In the genomic region with DNA sequence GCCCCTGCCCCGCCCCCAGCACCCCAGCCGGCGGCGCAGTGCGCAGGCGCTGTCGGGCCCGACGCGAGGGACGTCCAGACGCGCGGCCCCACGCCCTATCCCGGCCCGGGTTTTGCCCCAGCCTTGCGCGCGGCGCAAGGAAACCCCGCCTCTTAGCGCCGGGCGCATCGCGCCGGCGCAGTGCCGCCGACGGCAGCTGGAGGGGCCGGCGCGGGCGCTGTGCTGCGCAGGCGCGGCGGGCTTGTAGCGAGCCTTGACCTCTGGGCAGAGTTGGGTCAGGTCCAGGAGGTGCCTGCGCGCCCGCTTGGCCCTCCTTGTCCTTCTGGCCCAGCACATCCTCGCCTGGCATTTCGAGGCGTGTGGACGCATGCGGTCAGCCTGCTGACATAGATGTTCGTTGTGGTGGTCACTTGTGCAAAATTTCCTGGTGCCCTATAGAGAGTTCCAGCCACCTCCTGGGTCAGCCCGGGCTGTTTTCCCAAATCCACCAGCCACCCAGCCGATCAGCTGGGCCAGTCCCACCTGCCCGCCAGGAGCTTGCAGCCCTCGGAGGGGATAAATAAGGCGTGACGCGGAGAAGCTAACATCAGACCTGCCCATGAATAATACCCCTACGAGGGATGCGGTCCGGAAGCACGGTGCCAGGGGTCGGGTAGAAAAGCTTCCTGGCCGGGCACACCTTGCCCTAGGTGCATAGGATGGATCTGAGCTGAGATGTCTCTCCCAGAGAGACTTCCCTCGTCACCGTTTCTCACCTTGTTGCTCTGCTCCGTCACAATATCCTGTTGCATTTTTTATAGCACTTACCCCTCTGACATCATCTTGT, we compare ENCODE assay signal across 8 cellular contexts. TPM values are rescaled to one million over a fixed set of nuclear protein-coding genes. Genes with fewer than 3 reads are reported as not detected.
DNase-seq lines count a peak whose midpoint lies in the region; ATAC-seq and TF ChIP-seq lines count a peak whose summit lies in the region.

No MANE protein-coding gene starts in this region.

- POLR2A ChIA-PET in AG04450 (lab: Yijun Ruan, JAX) (interaction anchor here (1.3 to 4.4 kb wide), 2 partner anchors 11 to 152 kb away, joined by 4 to 24 read pairs; a partner anchor contains a TSS), WTC11 (lab: Charles Lee) (interaction anchor here (1.9 kb wide), 1 partner anchor 11 kb away, joined by 5 read pairs; a partner anchor contains a TSS)

- DNase-seq in AG04450 (ENCODE audit: low read depth, low spot score) (peak; percentile 73), NCI-H2227 (lab: John Stamatoyannopoulos, UW; ENCODE audit: unreplicated experiment) (peak; percentile 96), WTC11 (ENCODE audit: low spot score) (peak; percentile 91), cardiac fibroblast (ENCODE audit: low read depth in 2 of 2) (peak; percentile 92 to 95), islet precursor cell (peak; percentile 95)
- peak; percentile 85 to 88 for DNase-seq in stimulated activated CD4-positive, alpha-beta T cell treated with anti-CD3 and anti-CD28 coated beads, Interleukin-12 subunit alpha, Interleukin-12 subunit beta, amount 100 ng/mL, for 24 hours (ENCODE audit: low read depth in 2 of 2)

- H3K27ac ChIP-seq in AG04450 (ENCODE audit: low read depth, low read length), result no peak overlapping the region

- peaks cover 2% of the 10 kb centered on the region; the same call in 1 of the 2 replicates for H3K9me3 ChIP-seq in AG04450 (ENCODE audit: control insufficient read depth, insufficient read depth, low read length)

- CTCF ChIA-PET in AG04450 (lab: Charles Lee), result interaction anchor here (1.7 kb wide), 2 partner anchors 12 to 45 kb away, joined by 4 to 5 read pairs; no protein-coding TSS in a partner anchor
- CTCF ChIA-PET in WTC11 (lab: Charles Lee), result interaction anchor here (0.8 to 2.7 kb wide), 7 partner anchors 70 to 561 kb away, joined by 3 to 6 read pairs (median 4); no protein-coding TSS in a partner anchor

- H3K4me3 Mint-ChIP-seq in WTC11, result peak overlapping the region; percentile 82

- H3K4me3 ChIP-seq in AG04450 (ENCODE audit: low read depth, low read length) (peak overlapping the region; percentile 84), cardiac fibroblast (replicated peaks in 1 of 2; ENCODE audit: low read depth in 2 of 2, low read length in 2 of 2) (peak overlapping the region; percentile 83 to 85)

- ATAC-seq in GM18907 (IDR thresholded peaks at IDR 0.05; ENCODE audit: unreplicated experiment) (peak; percentile 90), HG03135 (IDR thresholded peaks at IDR 0.05; ENCODE audit: unreplicated experiment) (peak; percentile 94), WTC11 (peak; percentile 98)

- H3K4me1 Mint-ChIP-seq in WTC11, result peaks cover 20% of the 10 kb centered on the region

- no peak overlapping the region for H3K27ac Mint-ChIP-seq in WTC11

- H3K27me3 ChIP-seq in AG04450 (ENCODE audit: control insufficient read depth, insufficient read depth, low read length), result no peaks in the 10 kb centered on the region

- H3K36me3 Mint-ChIP-seq in WTC11, result peaks cover 12% of the 10 kb centered on the region

- TF ChIP-seq CTCF in AG04450 (IDR thresholded peaks at IDR 0.05; ENCODE audit: low read depth, low read length) (no peak), WTC11 (IDR thresholded peaks at IDR 0.05) (no peak), cardiac fibroblast (IDR thresholded peaks at IDR 0.05; ENCODE audit: low read depth, low read length) (no peak)

- no peaks in the 10 kb centered on the region for H3K9me3 Mint-ChIP-seq in WTC11

- H3K27me3 Mint-ChIP-seq in WTC11 (ENCODE audit: low read depth), result peaks cover 21% of the 10 kb centered on the region

TF ChIP-seq in WTC11, 78 proteins besides CTCF, POLR2A, EP300 and RAD21:
- TF ChIP-seq, protein P1, sequence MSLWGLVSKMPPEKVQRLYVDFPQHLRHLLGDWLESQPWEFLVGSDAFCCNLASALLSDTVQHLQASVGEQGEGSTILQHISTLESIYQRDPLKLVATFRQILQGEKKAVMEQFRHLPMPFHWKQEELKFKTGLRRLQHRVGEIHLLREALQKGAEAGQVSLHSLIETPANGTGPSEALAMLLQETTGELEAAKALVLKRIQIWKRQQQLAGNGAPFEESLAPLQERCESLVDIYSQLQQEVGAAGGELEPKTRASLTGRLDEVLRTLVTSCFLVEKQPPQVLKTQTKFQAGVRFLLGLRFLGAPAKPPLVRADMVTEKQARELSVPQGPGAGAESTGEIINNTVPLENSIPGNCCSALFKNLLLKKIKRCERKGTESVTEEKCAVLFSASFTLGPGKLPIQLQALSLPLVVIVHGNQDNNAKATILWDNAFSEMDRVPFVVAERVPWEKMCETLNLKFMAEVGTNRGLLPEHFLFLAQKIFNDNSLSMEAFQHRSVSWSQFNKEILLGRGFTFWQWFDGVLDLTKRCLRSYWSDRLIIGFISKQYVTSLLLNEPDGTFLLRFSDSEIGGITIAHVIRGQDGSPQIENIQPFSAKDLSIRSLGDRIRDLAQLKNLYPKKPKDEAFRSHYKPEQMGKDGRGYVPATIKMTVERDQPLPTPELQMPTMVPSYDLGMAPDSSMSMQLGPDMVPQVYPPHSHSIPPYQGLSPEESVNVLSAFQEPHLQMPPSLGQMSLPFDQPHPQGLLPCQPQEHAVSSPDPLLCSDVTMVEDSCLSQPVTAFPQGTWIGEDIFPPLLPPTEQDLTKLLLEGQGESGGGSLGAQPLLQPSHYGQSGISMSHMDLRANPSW (CRISPR knock-in tag; conservative IDR thresholded peaks at IDR 0.05; ENCODE audit: low read depth), result no peak
- TF ChIP-seq, protein P2, sequence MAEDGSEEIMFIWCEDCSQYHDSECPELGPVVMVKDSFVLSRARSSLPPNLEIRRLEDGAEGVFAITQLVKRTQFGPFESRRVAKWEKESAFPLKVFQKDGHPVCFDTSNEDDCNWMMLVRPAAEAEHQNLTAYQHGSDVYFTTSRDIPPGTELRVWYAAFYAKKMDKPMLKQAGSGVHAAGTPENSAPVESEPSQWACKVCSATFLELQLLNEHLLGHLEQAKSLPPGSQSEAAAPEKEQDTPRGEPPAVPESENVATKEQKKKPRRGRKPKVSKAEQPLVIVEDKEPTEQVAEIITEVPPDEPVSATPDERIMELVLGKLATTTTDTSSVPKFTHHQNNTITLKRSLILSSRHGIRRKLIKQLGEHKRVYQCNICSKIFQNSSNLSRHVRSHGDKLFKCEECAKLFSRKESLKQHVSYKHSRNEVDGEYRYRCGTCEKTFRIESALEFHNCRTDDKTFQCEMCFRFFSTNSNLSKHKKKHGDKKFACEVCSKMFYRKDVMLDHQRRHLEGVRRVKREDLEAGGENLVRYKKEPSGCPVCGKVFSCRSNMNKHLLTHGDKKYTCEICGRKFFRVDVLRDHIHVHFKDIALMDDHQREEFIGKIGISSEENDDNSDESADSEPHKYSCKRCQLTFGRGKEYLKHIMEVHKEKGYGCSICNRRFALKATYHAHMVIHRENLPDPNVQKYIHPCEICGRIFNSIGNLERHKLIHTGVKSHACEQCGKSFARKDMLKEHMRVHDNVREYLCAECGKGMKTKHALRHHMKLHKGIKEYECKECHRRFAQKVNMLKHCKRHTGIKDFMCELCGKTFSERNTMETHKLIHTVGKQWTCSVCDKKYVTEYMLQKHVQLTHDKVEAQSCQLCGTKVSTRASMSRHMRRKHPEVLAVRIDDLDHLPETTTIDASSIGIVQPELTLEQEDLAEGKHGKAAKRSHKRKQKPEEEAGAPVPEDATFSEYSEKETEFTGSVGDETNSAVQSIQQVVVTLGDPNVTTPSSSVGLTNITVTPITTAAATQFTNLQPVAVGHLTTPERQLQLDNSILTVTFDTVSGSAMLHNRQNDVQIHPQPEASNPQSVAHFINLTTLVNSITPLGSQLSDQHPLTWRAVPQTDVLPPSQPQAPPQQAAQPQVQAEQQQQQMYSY (CRISPR knock-in tag; IDR thresholded peaks at IDR 0.05), result peak; percentile 97
- TF ChIP-seq, protein P3, sequence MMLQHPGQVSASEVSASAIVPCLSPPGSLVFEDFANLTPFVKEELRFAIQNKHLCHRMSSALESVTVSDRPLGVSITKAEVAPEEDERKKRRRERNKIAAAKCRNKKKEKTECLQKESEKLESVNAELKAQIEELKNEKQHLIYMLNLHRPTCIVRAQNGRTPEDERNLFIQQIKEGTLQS (CRISPR knock-in tag; conservative IDR thresholded peaks at IDR 0.05), result no peak
- TF ChIP-seq, protein P4, sequence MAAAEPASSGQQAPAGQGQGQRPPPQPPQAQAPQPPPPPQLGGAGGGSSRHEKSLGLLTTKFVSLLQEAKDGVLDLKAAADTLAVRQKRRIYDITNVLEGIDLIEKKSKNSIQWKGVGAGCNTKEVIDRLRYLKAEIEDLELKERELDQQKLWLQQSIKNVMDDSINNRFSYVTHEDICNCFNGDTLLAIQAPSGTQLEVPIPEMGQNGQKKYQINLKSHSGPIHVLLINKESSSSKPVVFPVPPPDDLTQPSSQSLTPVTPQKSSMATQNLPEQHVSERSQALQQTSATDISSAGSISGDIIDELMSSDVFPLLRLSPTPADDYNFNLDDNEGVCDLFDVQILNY (CRISPR knock-in tag; IDR thresholded peaks at IDR 0.05), result 0 out of 2 replicates have a peak, but pooled peaks have one; percentile 22
TF ChIP-seq in WTC11: peak in this region for 2.

RNA-seq across cellular contexts. Expression of a gene that starts 0.4 kb away (rescaled TPM):
- 51.7 and 58.2 TPM in 2 replicates for polyA plus RNA-seq in AG04450 (2011; rRNA removed)
- 50.3 and 58.5 TPM in 2 replicates for polyA minus RNA-seq in AG04450 (2011; rRNA and poly(A)+ RNA removed)
- 46.9 to 48.7 TPM (median 47.0 TPM) in 3 replicates for total RNA-seq in WTC11 (2021)

RNA-seq across cellular contexts. Expression of a gene that starts 10.9 kb away (rescaled TPM):
- 70.8 and 84.3 TPM in 2 replicates for polyA plus RNA-seq in AG04450 (2011; rRNA removed)
- polyA minus RNA-seq in AG04450 (2011; rRNA and poly(A)+ RNA removed), result 9.6 and 11.4 TPM in 2 replicates
- 41.1 to 44.8 TPM (median 43.0 TPM) in 3 replicates for total RNA-seq in WTC11 (2021)

RNA-seq across cellular contexts. Expression of a gene that starts 23.8 kb away (rescaled TPM):
- not detected in 2 replicates for polyA plus RNA-seq in AG04450 (2011; rRNA removed)
- not detected in 2 replicates for polyA minus RNA-seq in AG04450 (2011; rRNA and poly(A)+ RNA removed)
- total RNA-seq in WTC11 (2021), result not detected in 3 replicates

RNA-seq across cellular contexts. Expression of a gene that starts 36.0 kb away (rescaled TPM):
- polyA plus RNA-seq in AG04450 (2011; rRNA removed), result 141 and 156 TPM in 2 replicates
- polyA minus RNA-seq in AG04450 (2011; rRNA and poly(A)+ RNA removed), result 67.9 and 73.2 TPM in 2 replicates
- total RNA-seq in WTC11 (2021), result 26.3 to 36.2 TPM (median 32.4 TPM) in 3 replicates
